In the genomic region with DNA sequence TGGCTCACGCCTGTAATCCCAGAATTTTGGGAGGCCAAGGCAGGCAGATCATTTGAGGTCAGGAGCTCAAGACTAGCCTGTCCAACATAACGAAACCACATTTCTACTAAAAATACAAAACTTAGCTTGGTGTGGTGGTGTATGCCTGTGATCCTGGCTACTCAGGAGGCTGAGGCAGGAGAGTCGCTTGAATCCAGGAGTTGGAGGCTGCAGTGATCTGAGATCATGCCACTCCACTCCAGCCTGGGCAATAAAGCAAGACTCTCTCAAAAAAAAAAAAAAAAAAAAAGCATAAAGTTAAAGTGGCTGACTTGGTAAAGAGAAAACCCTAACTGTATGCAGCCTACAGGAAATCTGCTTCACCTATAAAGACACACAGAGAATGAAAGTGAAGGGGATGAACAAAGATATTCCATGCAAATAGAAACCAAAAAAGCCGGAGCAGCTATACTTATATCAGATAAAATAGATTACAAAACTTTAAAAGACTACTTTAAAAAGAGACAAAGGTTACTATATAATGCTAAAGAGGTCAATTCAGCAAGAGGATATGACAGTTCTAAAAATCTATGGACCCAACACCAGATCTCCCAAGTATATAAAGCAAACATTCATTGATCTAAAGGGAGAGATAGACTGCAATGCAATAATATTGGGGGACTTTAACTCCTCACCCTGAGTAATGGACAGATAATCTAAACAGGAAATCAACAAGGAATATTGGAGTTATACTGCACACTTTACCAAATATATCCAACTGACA, we compare ENCODE assay signal across 13 cellular contexts. TPM values are rescaled to one million over a fixed set of nuclear protein-coding genes. Genes with fewer than 3 reads are reported as not detected.
A peak's percentile ranks its signal among the peaks of the same experiment; 100 is the strongest.
DNase-seq lines count a peak whose midpoint lies in the region; ATAC-seq, FAIRE-seq and TF ChIP-seq lines count a peak whose summit lies in the region.
"Had no signal": no experiment of that assay in that cellular context is flagged by ENCODE, and none has a peak within 500 bp of the region (broad histone marks: within the 10 kb centered on the region; RNA-seq: fewer than 3 reads in every experiment).

No MANE protein-coding gene starts in this region.

- H3K9me3 ChIP-seq in left ventricle myocardium inferior (replicated peaks) (peaks cover 22% of the 10 kb centered on the region), mucosa of rectum (ENCODE audit: control insufficient read depth in 2 of 2, low read length in 2 of 2) (no peaks in the 10 kb centered on the region)

- H3K36me3 ChIP-seq in left ventricle myocardium inferior = no peaks in the 10 kb centered on the region
- H3K36me3 ChIP-seq in mucosa of rectum (ENCODE audit: control insufficient read depth in 2 of 2, insufficient read depth in 2 of 2, low read length in 2 of 2) = no peaks in the 10 kb centered on the region

- H3K27me3 ChIP-seq in left ventricle myocardium inferior (ENCODE audit: low read depth) (no peaks in the 10 kb centered on the region), mucosa of rectum (ENCODE audit: control insufficient read depth in 2 of 2, insufficient read depth in 2 of 2, low read length in 2 of 2) (no peaks in the 10 kb centered on the region)

- DNase-seq in left ventricle myocardium inferior (no peak), Right ventricle myocardium superior (no peak), urothelium cell line (ENCODE audit: low spot score) (no peak), NCI-H1417 treated with DMSO at 0.1 percent for 48 hours (lab: John Stamatoyannopoulos, UW) (no peak), MV-4-11 (lab: John Stamatoyannopoulos, UW) (no peak), AG08396 (ENCODE audit: low spot score) (no peak)
- peak; percentile 27 to 28 for DNase-seq in activated T-cell treated with anti-CD3 and anti-CD28 coated beads, Interleukin-2, amount 50 U/mL, for 48 hours
- DNase-seq: activated effector memory CD4-positive, alpha-beta T cell treated with anti-CD3 and anti-CD28 coated beads, Interleukin-2, amount 50 U/mL, for 16 hours; stimulated activated CD4-positive, alpha-beta T cell treated with anti-CD3 and anti-CD28 coated beads, Interleukin-12 subunit alpha, Interleukin-12 subunit beta, amount 100 ng/mL, for 4 hours had no signal

- no peaks in the 10 kb centered on the region for H3K4me1 ChIP-seq in left ventricle myocardium inferior
- H3K4me1 ChIP-seq in mucosa of rectum (ENCODE audit: control insufficient read depth in 2 of 2, insufficient read depth in 2 of 2, low read length in 2 of 2) = peaks cover 0 to 5% of the 10 kb centered on the region in 2 donors

- peak; percentile 44 for FAIRE-seq in urothelium cell line (lab: Jason Lieb, UNC)
- FAIRE-seq: H1, HTR-8/SVneo had no signal

- H3K9ac ChIP-seq in mucosa of rectum (ENCODE audit: low read depth in 1 of 2, low read length in 2 of 2) = peak overlapping the region in 1 of 2 donors; percentile 49

- no peak for ATAC-seq in Right ventricle myocardium superior (ENCODE audit: poor library complexity)

- intact Hi-C loops in left ventricle myocardium inferior (cut with micrococcal nuclease) (no loop called here), Right ventricle myocardium superior (cut with DNase I) (no loop called here)

- TF ChIP-seq CTCF in left ventricle myocardium inferior (IDR thresholded peaks at IDR 0.05; ENCODE audit: borderline replicate concordance) = no peak

- peak overlapping the region; percentile 63 for H3K4me3 ChIP-seq in left ventricle myocardium inferior
- peak overlapping the region; percentile 11 to 87 for H3K4me3 ChIP-seq in mucosa of rectum (ENCODE audit: low read length in 2 of 2)

- H3K27ac ChIP-seq in left ventricle myocardium inferior (replicated peaks) (peak overlapping the region; percentile 89), mucosa of rectum (ENCODE audit: low read depth in 2 of 2, low read length in 2 of 2) (peak overlapping the region in 1 of 2 donors; percentile 14)

RNA-seq across cellular contexts. Expression of gene CLEC2B, which starts 4.1 kb away (rescaled TPM):
- 4.4 TPM for total RNA-seq in left ventricle myocardium inferior
- 3.7 TPM for total RNA-seq in Right ventricle myocardium superior
- total RNA-seq: H1 had no signal

RNA-seq across cellular contexts. Expression of gene KLRF2, which starts 16.2 kb away (rescaled TPM):
- total RNA-seq in left ventricle myocardium inferior (not detected), Right ventricle myocardium superior (not detected)
- total RNA-seq: H1, subcutaneous adipose tissue had no signal

RNA-seq across cellular contexts. Expression of gene KLRF1, which starts 37.8 kb away (rescaled TPM):
- total RNA-seq in left ventricle myocardium inferior (not detected), Right ventricle myocardium superior (0.30 TPM)
- total RNA-seq: H1 had no signal

Comparison
In these comparisons a context has a peak if more than half of its experiments do, and no peak if none do; other contexts are left out.
1. DNase-seq: peak in activated T-cell treated with anti-CD3 and anti-CD28 coated beads, Interleukin-2, amount 50 U/mL, for 48 hours (2 of 2); none in left ventricle myocardium inferior (single experiment), Right ventricle myocardium superior (single experiment), urothelium cell line (single experiment), NCI-H1417 treated with DMSO at 0.1 percent for 48 hours (single experiment), MV-4-11 (single experiment) and AG08396 (single experiment).